Comparison of ENCODE assay signal across 8 cellular contexts in genomic region chr3:131026321-131027151, GRCh38. TPM values are rescaled to one million over a fixed set of nuclear protein-coding genes. Genes with fewer than 3 reads are reported as not detected.
DNase-seq lines count a peak whose midpoint lies in the region; ATAC-seq and TF ChIP-seq lines count a peak whose summit lies in the region.

TSS of gene ASTE1 (minus strand) at chr3:131026825. CDS start at chr3:131025306, 1,519 bp downstream.
TSS of gene NEK11 (plus strand) at chr3:131026877. CDS start at chr3:131029709, 2,832 bp downstream.

- TF ChIP-seq POLR2A in GM15510 (IDR thresholded peaks at IDR 0.05; ENCODE audit: borderline replicate concordance, extremely low read depth, insufficient read length) (peak; percentile 72), vagina (IDR thresholded peaks at IDR 0.05) (no peak)

- peaks cover 0 to 33% of the 10 kb centered on the region in 2 donors for H3K4me1 ChIP-seq in right atrium auricular region
- H3K4me1 ChIP-seq in vagina, result peaks cover 51% of the 10 kb centered on the region

- no peaks in the 10 kb centered on the region for H3K36me3 ChIP-seq in right atrium auricular region
- H3K36me3 ChIP-seq in vagina, result peaks cover 0 to 6% of the 10 kb centered on the region in 2 donors

- H3K4me3 ChIP-seq in right atrium auricular region (peak within 1 kb of the TSS; percentile 74 to 76), vagina (peak within 1 kb of the TSS; percentile 67 to 68)

- H3K27me3 ChIP-seq in right atrium auricular region (no peaks in the 10 kb centered on the region), vagina (no peaks in the 10 kb centered on the region)

- ATAC-seq in HG02884 (IDR thresholded peaks at IDR 0.05; ENCODE audit: unreplicated experiment), result peak; percentile 98

- intact Hi-C loops in vagina (cut with DNase I), result no loop called here

- TF ChIP-seq CTCF in right atrium auricular region (IDR thresholded peaks at IDR 0.05) (no peak), vagina (IDR thresholded peaks at IDR 0.05) (no peak)

- H3K9me3 ChIP-seq in right atrium auricular region (no peaks in the 10 kb centered on the region), vagina (no peaks in the 10 kb centered on the region)

- H3K27ac ChIP-seq in angular gyrus (ENCODE audit: low read depth, low read length), result peak within 1 kb of the TSS; percentile 68
- H3K27ac ChIP-seq in right atrium auricular region, result peak within 1 kb of the TSS; percentile 85 to 87
- peak within 1 kb of the TSS; percentile 78 for H3K27ac ChIP-seq in vagina

- DNase-seq in NCI-H146 treated with DMSO at 0.1 percent for 48 hours (lab: John Stamatoyannopoulos, UW; ENCODE audit: unreplicated experiment), result peak; percentile 97
- DNase-seq in T-helper 1 cell, result peak; percentile 82 to 91 (median 88)
- DNase-seq in right atrium auricular region (ENCODE audit: low spot score), result peak; percentile 90
- peak; percentile 88 for DNase-seq in putamen (ENCODE audit: low spot score)
- no peak for DNase-seq in vagina (ENCODE audit: extremely low spot score in 2 of 2)

RNA-seq across cellular contexts. Expression of gene ASTE1, which starts in this region (rescaled TPM):
- 1 to 10 TPM; 1.2 to 2.6 TPM for total RNA-seq in right atrium auricular region
- total RNA-seq in vagina, result 3.7 TPM

RNA-seq across cellular contexts. Expression of gene NEK11, which starts in this region (rescaled TPM):
- 1 to 10 TPM; 2.0 to 2.2 TPM for total RNA-seq in right atrium auricular region
- total RNA-seq in vagina, result 8.6 TPM

Comparison
In these comparisons a context has a peak if more than half of its experiments do, and no peak if none do; other contexts are left out.
1. DNase-seq: peak in NCI-H146 treated with DMSO at 0.1 percent for 48 hours (single experiment), T-helper 1 cell (5 of 5), right atrium auricular region (single experiment) and putamen (single experiment); none in vagina (0 of 2).
2. Peak in every context shown above with its lines, with median percentiles within 50 percentile points of each other: H3K27ac ChIP-seq.